Comparison of ENCODE assay signal across 13 cellular contexts in genomic region chr4:80342684-80343083, GRCh38. TPM values are rescaled to one million over a fixed set of nuclear protein-coding genes. Genes with fewer than 3 reads are reported as not detected.
"Had no signal": no experiment of that assay in that cellular context is flagged by ENCODE, and none has a peak within 500 bp of the region (broad histone marks: within the 10 kb centered on the region; RNA-seq: fewer than 3 reads in every experiment).

No MANE protein-coding gene starts in this region.

RNA-seq across cellular contexts. Expression of gene CFAP299, which starts 7.2 kb away (rescaled TPM):
- total RNA-seq: naive thymus-derived CD8-positive, alpha-beta T cell; natural killer cell; natural killer cell treated with Interleukin-12 subunit alpha and Interleukin-12 subunit beta and Interleukin-15 and Interleukin-18, amount 100 ng/mL, for 72 hours; neural crest cell; osteocyte; pancreas; posterior vena cava; psoas muscle; right atrium auricular region; right cardiac atrium; right lobe of liver; smooth muscle cell; spleen had no signal
